1 cellular context compared by ENCODE assay signal in the genomic region with DNA sequence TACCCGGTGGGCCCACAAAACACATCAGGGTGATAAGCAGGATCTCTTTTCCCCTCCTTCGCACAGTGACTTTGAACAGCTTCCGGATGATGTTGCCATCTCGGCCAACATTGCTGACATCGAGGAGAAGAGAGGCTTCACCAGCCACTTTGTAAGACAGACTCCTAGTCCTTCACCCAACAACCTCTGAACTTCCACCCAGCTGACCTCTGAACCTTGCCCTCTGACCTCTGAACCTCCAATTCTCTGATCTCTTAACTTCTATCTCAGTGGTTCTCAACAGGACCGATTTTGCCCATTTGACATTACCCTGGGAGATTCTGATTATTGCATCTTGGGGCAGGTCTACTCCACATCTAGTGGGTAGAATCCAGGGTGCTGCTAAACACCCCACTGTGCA.
A peak's percentile ranks its signal among the peaks of the same experiment; 100 is the strongest.
TF ChIP-seq lines count a peak whose summit lies in the region.

No MANE protein-coding gene starts in this region.

TF ChIP-seq in GM12878, 131 proteins besides CTCF, POLR2A, EP300 and RAD21:
- 0 out of 2 replicates have a peak, but pooled peaks have one; percentile 13 for TF ChIP-seq MTA2 (IDR thresholded peaks at IDR 0.05; ENCODE audit: low read depth)
- peak; percentile 91 for TF ChIP-seq NR2C1 (IDR thresholded peaks at IDR 0.05)
- TF ChIP-seq NR2C2 (IDR thresholded peaks at IDR 0.05; ENCODE audit: borderline replicate concordance, control insufficient read depth, insufficient read length, low read depth): peak; percentile 71
- peak; percentile 82 for TF ChIP-seq NR2F1 (conservative IDR thresholded peaks at IDR 0.05)
- TF ChIP-seq IRF4 (IDR thresholded peaks at IDR 0.05; ENCODE audit: low read depth, low read length): no peak
